In the genomic region with DNA sequence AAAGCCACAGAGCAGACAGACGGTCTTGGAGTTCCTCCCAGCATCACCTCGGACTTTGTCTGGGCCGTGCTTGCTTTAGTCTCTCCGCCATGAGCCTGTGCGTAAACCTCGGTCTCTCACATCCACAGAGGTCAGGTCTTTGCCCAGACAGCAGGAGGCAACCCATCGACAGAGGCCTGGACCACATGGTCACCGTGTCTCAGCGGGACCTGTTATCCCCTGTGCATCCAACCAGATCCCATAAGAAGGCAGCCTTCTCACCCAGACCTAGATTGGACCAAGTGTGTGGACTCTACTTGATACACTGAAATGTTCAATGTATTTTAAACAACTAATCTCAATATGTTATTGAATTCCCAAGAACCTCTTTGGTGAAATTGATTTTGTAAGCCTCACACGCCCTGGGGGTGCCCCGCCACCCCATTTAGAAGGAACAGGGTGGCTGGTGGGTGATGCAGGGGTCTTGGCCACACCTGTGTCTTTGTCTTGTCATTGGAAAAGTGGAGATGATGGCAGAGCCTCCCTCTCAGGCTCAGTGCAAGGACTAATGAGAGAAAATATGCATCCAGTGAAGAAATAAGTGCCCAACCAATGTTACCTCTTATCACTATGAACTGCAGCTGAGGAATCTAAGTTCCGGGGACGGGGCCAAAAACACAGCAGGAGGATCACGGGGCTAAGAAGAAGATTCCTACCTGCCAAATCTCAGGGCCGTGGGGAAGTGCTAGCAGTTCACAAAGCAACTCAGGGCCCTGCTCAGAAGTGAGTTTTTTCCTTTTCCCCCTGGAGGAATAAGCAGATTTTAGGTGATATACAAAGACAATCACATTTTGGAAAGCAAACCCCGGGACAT, we compare ENCODE assay signal across 27 cellular contexts.
"Had no signal": no experiment of that assay in that cellular context is flagged by ENCODE, and none has a peak within 500 bp of the region (broad histone marks: within the 10 kb centered on the region; RNA-seq: fewer than 3 reads in every experiment).

No MANE protein-coding gene starts in this region.

- H3K4me3 Mint-ChIP-seq: activated naive CD4-positive, alpha-beta T cell treated with anti-CD3 and anti-CD28 coated beads for 36 hours; activated naive CD8-positive, alpha-beta T cell treated with anti-CD3 and anti-CD28 coated beads for 36 hours; activated T-helper 1 cell treated with anti-CD3 and anti-CD28 coated beads, Interleukin-12 subunit alpha, Interleukin-12 subunit beta, Interleukin-2, Interleukin-4 antibody, amounts not matched to agents 30 ng/mL and 10 ng/mL and 1 ng/mL, durations not matched to agents 14 hours and 24 hours and 36 hours; central memory CD8-positive, alpha-beta T cell; natural killer cell treated with Interleukin-12 subunit alpha and Interleukin-12 subunit beta and Interleukin-15 and Interleukin-18, amount 100 ng/mL, for 72 hours; T-helper 2 cell treated with Interferon-gamma antibody and Interleukin-4, amounts not matched to agents 5 μg/mL and 100 μg/mL, for 36 hours had no signal

- H3K27ac Mint-ChIP-seq: activated naive CD4-positive, alpha-beta T cell treated with anti-CD3 and anti-CD28 coated beads for 36 hours; activated naive CD8-positive, alpha-beta T cell treated with anti-CD3 and anti-CD28 coated beads for 36 hours; activated T-helper 1 cell treated with anti-CD3 and anti-CD28 coated beads, Interleukin-12 subunit alpha, Interleukin-12 subunit beta, Interleukin-2, Interleukin-4 antibody, amounts not matched to agents 30 ng/mL and 10 ng/mL and 1 ng/mL, durations not matched to agents 14 hours and 24 hours and 36 hours; natural killer cell treated with Interleukin-12 subunit alpha and Interleukin-12 subunit beta and Interleukin-15 and Interleukin-18, amount 100 ng/mL, for 72 hours; T-helper 2 cell treated with Interferon-gamma antibody and Interleukin-4, amounts not matched to agents 5 μg/mL and 100 μg/mL, for 36 hours had no signal

- H3K36me3 Mint-ChIP-seq: activated naive CD8-positive, alpha-beta T cell treated with anti-CD3 and anti-CD28 coated beads for 36 hours; natural killer cell treated with Interleukin-12 subunit alpha and Interleukin-12 subunit beta and Interleukin-15 and Interleukin-18, amount 100 ng/mL, for 72 hours had no signal

- ATAC-seq: activated CD4-positive, CD25-positive, alpha-beta regulatory T cell treated with anti-CD3 and anti-CD28 coated beads, Interleukin-2, amount 50 U/mL, for 24 hours; left lung; mucosa of descending colon; natural killer cell treated with Interleukin-12 subunit alpha and Interleukin-12 subunit beta and Interleukin-15 and Interleukin-18, amount 100 ng/mL, for 72 hours; pancreas had no signal

- DNase-seq: activated CD4-positive, alpha-beta T cell treated with anti-CD3 and anti-CD28 coated beads for 48 hours; activated CD4-positive, alpha-beta T cell treated with anti-CD3 and anti-CD28 coated beads, Interleukin-2, amount 50 U/mL, for 48 hours; activated CD8-positive, alpha-beta memory T cell treated with anti-CD3 and anti-CD28 coated beads, Interleukin-2, amount 50 U/mL, for 4 hours; activated effector memory CD4-positive, alpha-beta T cell treated with anti-CD3 and anti-CD28 coated beads, Interleukin-2, amount 50 U/mL, for 16 hours; activated naive CD4-positive, alpha-beta T cell treated with anti-CD3 and anti-CD28 coated beads for 36 hours; activated naive CD8-positive, alpha-beta T cell treated with anti-CD3 and anti-CD28 coated beads for 36 hours; activated T-cell treated with anti-CD3 and anti-CD28 coated beads, Interleukin-2, amount 50 U/mL, for 1 hour; adrenal gland; aorta; dermis blood vessel endothelial cell; effector CD4-positive, alpha-beta T cell; esophagus squamous epithelium; left lung; mucosa of descending colon; pancreas; retina; stimulated activated CD4-positive, alpha-beta T cell treated with anti-CD3 and anti-CD28 coated beads, Interleukin-15, amount 100 ng/mL, for 24 hours; stimulated activated naive CD4-positive, alpha-beta T cell treated with Interleukin-2 at 50 U/mL for 16 hours; T-helper 1 cell; testis; transverse colon; uterus had no signal

- H3K9me3 Mint-ChIP-seq: activated naive CD4-positive, alpha-beta T cell treated with anti-CD3 and anti-CD28 coated beads for 36 hours; activated naive CD8-positive, alpha-beta T cell treated with anti-CD3 and anti-CD28 coated beads for 36 hours; activated T-helper 1 cell treated with anti-CD3 and anti-CD28 coated beads, Interleukin-12 subunit alpha, Interleukin-12 subunit beta, Interleukin-2, Interleukin-4 antibody, amounts not matched to agents 30 ng/mL and 10 ng/mL and 1 ng/mL, durations not matched to agents 14 hours and 24 hours and 36 hours; central memory CD8-positive, alpha-beta T cell; natural killer cell treated with Interleukin-12 subunit alpha and Interleukin-12 subunit beta and Interleukin-15 and Interleukin-18, amount 100 ng/mL, for 72 hours; T-helper 2 cell treated with Interferon-gamma antibody and Interleukin-4, amounts not matched to agents 5 μg/mL and 100 μg/mL, for 36 hours had no signal
